1 cellular context compared by ENCODE assay signal in the genomic region with DNA sequence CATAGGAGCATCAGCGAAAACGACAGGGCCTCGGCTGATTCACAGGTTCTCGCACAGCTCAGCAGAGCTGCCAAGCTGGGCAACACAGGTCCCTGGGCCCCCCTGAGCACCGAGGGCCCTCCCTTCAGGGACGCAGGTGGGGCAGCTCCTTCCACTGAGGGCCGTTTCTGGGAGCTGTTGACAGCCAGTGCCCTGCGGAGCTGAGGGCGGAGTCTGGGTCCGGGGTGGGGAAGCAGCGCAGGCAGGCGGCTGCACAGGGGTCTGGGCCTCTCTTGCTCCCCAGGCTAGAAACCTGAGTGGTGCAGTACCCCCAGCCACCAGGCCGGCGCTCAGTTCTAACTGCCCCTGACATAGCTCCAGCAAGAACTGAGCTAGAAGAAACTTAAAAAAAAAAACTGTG.
TF ChIP-seq lines count a peak whose summit lies in the region.

No MANE protein-coding gene starts in this region.

TF ChIP-seq in K562, 482 proteins besides CTCF, POLR2A, EP300 and RAD21 (continued from another document):
- TF ChIP-seq, protein P1, sequence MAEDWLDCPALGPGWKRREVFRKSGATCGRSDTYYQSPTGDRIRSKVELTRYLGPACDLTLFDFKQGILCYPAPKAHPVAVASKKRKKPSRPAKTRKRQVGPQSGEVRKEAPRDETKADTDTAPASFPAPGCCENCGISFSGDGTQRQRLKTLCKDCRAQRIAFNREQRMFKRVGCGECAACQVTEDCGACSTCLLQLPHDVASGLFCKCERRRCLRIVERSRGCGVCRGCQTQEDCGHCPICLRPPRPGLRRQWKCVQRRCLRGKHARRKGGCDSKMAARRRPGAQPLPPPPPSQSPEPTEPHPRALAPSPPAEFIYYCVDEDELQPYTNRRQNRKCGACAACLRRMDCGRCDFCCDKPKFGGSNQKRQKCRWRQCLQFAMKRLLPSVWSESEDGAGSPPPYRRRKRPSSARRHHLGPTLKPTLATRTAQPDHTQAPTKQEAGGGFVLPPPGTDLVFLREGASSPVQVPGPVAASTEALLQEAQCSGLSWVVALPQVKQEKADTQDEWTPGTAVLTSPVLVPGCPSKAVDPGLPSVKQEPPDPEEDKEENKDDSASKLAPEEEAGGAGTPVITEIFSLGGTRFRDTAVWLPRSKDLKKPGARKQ (CRISPR knock-in tag; IDR thresholded peaks at IDR 0.05): no peak
- TF ChIP-seq, protein P2, sequence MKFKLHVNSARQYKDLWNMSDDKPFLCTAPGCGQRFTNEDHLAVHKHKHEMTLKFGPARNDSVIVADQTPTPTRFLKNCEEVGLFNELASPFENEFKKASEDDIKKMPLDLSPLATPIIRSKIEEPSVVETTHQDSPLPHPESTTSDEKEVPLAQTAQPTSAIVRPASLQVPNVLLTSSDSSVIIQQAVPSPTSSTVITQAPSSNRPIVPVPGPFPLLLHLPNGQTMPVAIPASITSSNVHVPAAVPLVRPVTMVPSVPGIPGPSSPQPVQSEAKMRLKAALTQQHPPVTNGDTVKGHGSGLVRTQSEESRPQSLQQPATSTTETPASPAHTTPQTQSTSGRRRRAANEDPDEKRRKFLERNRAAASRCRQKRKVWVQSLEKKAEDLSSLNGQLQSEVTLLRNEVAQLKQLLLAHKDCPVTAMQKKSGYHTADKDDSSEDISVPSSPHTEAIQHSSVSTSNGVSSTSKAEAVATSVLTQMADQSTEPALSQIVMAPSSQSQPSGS (CRISPR knock-in tag; IDR thresholded peaks at IDR 0.05): no peak
- TF ChIP-seq, protein P3, sequence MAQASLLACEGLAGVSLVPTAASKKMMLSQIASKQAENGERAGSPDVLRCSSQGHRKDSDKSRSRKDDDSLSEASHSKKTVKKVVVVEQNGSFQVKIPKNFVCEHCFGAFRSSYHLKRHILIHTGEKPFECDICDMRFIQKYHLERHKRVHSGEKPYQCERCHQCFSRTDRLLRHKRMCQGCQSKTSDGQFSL (CRISPR knock-in tag; IDR thresholded peaks at IDR 0.05): no peak
- TF ChIP-seq, protein P3 (tag; IDR thresholded peaks at IDR 0.05): no peak
- TF ChIP-seq TFAM (CRISPR knock-in tag; conservative IDR thresholded peaks at IDR 0.05) (no peak), KAT8 (IDR thresholded peaks at IDR 0.05; ENCODE audit: low read depth) (no peak), MIER1 (IDR thresholded peaks at IDR 0.05; ENCODE audit: low read depth) (no peak), JUND (IDR thresholded peaks at IDR 0.05; ENCODE audit: borderline replicate concordance, low read depth, low read length) (no peak), JUND (tag; IDR thresholded peaks at IDR 0.05; ENCODE audit: borderline replicate concordance, low read depth, low read length) (no peak), TEAD4 (IDR thresholded peaks at IDR 0.05; ENCODE audit: low read length) (no peak), TEAD4 (CRISPR knock-in tag; IDR thresholded peaks at IDR 0.05; ENCODE audit: borderline replicate concordance) (no peak), JUNB (CRISPR knock-in tag; conservative IDR thresholded peaks at IDR 0.05) (no peak), CC2D1A (IDR thresholded peaks at IDR 0.05) (no peak)
- TF ChIP-seq, protein P4, sequence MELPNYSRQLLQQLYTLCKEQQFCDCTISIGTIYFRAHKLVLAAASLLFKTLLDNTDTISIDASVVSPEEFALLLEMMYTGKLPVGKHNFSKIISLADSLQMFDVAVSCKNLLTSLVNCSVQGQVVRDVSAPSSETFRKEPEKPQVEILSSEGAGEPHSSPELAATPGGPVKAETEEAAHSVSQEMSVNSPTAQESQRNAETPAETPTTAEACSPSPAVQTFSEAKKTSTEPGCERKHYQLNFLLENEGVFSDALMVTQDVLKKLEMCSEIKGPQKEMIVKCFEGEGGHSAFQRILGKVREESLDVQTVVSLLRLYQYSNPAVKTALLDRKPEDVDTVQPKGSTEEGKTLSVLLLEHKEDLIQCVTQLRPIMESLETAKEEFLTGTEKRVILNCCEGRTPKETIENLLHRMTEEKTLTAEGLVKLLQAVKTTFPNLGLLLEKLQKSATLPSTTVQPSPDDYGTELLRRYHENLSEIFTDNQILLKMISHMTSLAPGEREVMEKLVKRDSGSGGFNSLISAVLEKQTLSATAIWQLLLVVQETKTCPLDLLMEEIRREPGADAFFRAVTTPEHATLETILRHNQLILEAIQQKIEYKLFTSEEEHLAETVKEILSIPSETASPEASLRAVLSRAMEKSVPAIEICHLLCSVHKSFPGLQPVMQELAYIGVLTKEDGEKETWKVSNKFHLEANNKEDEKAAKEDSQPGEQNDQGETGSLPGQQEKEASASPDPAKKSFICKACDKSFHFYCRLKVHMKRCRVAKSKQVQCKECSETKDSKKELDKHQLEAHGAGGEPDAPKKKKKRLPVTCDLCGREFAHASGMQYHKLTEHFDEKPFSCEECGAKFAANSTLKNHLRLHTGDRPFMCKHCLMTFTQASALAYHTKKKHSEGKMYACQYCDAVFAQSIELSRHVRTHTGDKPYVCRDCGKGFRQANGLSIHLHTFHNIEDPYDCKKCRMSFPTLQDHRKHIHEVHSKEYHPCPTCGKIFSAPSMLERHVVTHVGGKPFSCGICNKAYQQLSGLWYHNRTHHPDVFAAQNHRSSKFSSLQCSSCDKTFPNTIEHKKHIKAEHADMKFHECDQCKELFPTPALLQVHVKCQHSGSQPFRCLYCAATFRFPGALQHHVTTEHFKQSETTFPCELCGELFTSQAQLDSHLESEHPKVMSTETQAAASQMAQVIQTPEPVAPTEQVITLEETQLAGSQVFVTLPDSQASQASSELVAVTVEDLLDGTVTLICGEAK (IDR thresholded peaks at IDR 0.05): no peak
- TF ChIP-seq, protein P4 (CRISPR knock-in tag; IDR thresholded peaks at IDR 0.05): no peak
TF ChIP-seq in K562: peak in this region for 0.
